10 cellular contexts compared by ENCODE assay signal in the genomic region with DNA sequence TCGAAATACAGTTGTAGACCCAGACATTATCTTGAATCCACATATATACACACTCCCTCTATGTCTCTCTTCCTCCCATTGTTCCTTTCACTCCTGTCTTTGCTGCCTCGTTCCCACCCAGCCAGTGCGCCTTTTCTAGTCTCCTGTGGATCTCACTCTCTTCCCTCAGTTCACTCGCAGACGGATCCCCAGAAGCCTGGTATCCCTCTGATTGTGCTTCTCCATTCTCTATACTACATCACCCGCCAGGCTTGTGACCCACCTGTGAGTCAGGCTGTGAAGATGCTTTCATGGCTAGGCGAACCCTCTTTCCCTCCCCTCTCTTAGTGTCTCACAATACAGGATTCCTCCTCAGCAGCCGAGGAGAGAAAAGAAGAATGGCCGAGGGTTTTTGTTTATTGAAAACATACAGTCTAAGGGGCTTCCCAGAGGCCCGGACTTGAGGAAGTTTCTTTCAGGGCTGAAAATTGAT. TPM values are rescaled to one million over a fixed set of nuclear protein-coding genes. Genes with fewer than 3 reads are reported as not detected.
DNase-seq lines count a peak whose midpoint lies in the region; ATAC-seq and TF ChIP-seq lines count a peak whose summit lies in the region.
"Had no signal": no experiment of that assay in that cellular context is flagged by ENCODE, and none has a peak within 500 bp of the region (broad histone marks: within the 10 kb centered on the region; RNA-seq: fewer than 3 reads in every experiment).

No MANE protein-coding gene starts in this region.

- no peaks in the 10 kb centered on the region for H3K27me3 ChIP-seq in Caco-2 (replicated peaks; ENCODE audit: control insufficient read depth, insufficient read depth, low read length)
- H3K27me3 ChIP-seq in KMS-11 (ENCODE audit: insufficient read depth, low read depth), result peaks cover 4% of the 10 kb centered on the region
- H3K27me3 ChIP-seq in effector memory CD4-positive, alpha-beta T cell (replicated peaks; ENCODE audit: control insufficient read depth, insufficient read depth, low read length, poor library complexity, severe bottlenecking), result no peaks in the 10 kb centered on the region

- H3K4me3 ChIP-seq in Caco-2 (ENCODE audit: low read depth, low read length), result peak overlapping the region; percentile 87
- H3K4me3 ChIP-seq in KMS-11 (IDR thresholded peaks at IDR 0.05; ENCODE audit: insufficient read depth, low read depth, low read length), result no peak overlapping the region
- H3K4me3 ChIP-seq in effector memory CD4-positive, alpha-beta T cell (ENCODE audit: insufficient read depth, low read depth, low read length, poor library complexity, severe bottlenecking), result no peak overlapping the region

- POLR2A ChIA-PET in Caco-2 (lab: Charles Lee), result interaction anchor here (1.0 kb wide), 1 partner anchor 44 kb away, joined by 3 read pairs; no protein-coding TSS in a partner anchor

- H3K79me2 ChIP-seq in KMS-11 (ENCODE audit: insufficient read depth, low read depth), result no peaks in the 10 kb centered on the region

- H4K20me1 ChIP-seq in KMS-11 (ENCODE audit: insufficient read depth), result no peaks in the 10 kb centered on the region

- H3K4me2 ChIP-seq in KMS-11, result peak overlapping the region; percentile 99

- ATAC-seq in natural killer cell, result no peak
- no peak for ATAC-seq in GM21367 (IDR thresholded peaks at IDR 0.05; ENCODE audit: unreplicated experiment)

- H3K36me3 Mint-ChIP-seq in Caco-2 (ENCODE audit: insufficient read depth, unreplicated experiment), result peaks cover 22% of the 10 kb centered on the region
- H3K36me3 Mint-ChIP-seq in brain, result peaks cover 15% of the 10 kb centered on the region
- no peaks in the 10 kb centered on the region for H3K36me3 Mint-ChIP-seq in natural killer cell

- H3K27ac Mint-ChIP-seq in Caco-2 (ENCODE audit: unreplicated experiment) (no peak overlapping the region), brain (peak overlapping the region; percentile 93 to 98 (median 94)), natural killer cell (peak overlapping the region in 1 of 2 donors; percentile 5)

- DNase-seq in Caco-2 (no peak), natural killer cell (no peak), cardiac septum (ENCODE audit: low spot score) (no peak), GM10266 (ENCODE audit: extremely low spot score) (no peak)
- DNase-seq in effector memory CD4-positive, alpha-beta T cell, result no peak

- TSS peak; percentile 12 for BruUV-seq in Caco-2 (replicated peaks; lab: Mats Ljungman, UMichigan)

- H3K27me3 Mint-ChIP-seq in Caco-2 (ENCODE audit: insufficient read depth, unreplicated experiment), result no peaks in the 10 kb centered on the region
- H3K27me3 Mint-ChIP-seq in brain, result peaks cover 6% of the 10 kb centered on the region
- no peaks in the 10 kb centered on the region for H3K27me3 Mint-ChIP-seq in natural killer cell (ENCODE audit: low read depth in 2 of 2)

- H3K4me1 ChIP-seq in Caco-2, result 0 out of 2 replicates have a peak, but pooled peaks cover 7% of the 10 kb centered on the region
- peaks cover 24% of the 10 kb centered on the region for H3K4me1 ChIP-seq in KMS-11 (ENCODE audit: low read depth, poor library complexity, severe bottlenecking)
- H3K4me1 ChIP-seq in effector memory CD4-positive, alpha-beta T cell (ENCODE audit: control insufficient read depth, insufficient read depth, low read length, poor library complexity, severe bottlenecking), result peaks cover 21% of the 10 kb centered on the region

- H3K27ac ChIP-seq in KMS-11, result no peak overlapping the region
- H3K27ac ChIP-seq in effector memory CD4-positive, alpha-beta T cell (ENCODE audit: insufficient read depth, low read length, poor library complexity, severe bottlenecking), result no peak overlapping the region

- peaks cover 2% of the 10 kb centered on the region; the same call in 1 of the 2 replicates for H3K36me3 ChIP-seq in Caco-2 (ENCODE audit: control insufficient read depth, insufficient read depth, low read length)
- no peaks in the 10 kb centered on the region for H3K36me3 ChIP-seq in KMS-11 (ENCODE audit: insufficient read depth)
- no peaks in the 10 kb centered on the region for H3K36me3 ChIP-seq in effector memory CD4-positive, alpha-beta T cell (ENCODE audit: control insufficient read depth, insufficient read depth, low read length)

- no peak overlapping the region; the same call in 1 of the 2 replicates for H2AFZ ChIP-seq in KMS-11 (ENCODE audit: low read depth)

- H3K4me3 Mint-ChIP-seq in Caco-2 (ENCODE audit: unreplicated experiment), result peak overlapping the region; percentile 47
- peak overlapping the region; percentile 86 to 91 (median 87) for H3K4me3 Mint-ChIP-seq in brain
- H3K4me3 Mint-ChIP-seq in natural killer cell, result peak overlapping the region; percentile 83

- intact Hi-C loops in Caco-2 (cut with micrococcal nuclease; ENCODE audit: unreplicated experiment) (loop anchor here (1.0 kb wide), 2 partner anchors 28 to 30 kb away; partner anchors contain the start of gene FDPS), natural killer cell (cut with micrococcal nuclease) (loop anchor here (2.0 kb wide), 2 partner anchors 30 to 44 kb away; partner anchors contain the start of gene FDPS), cardiac septum (cut with DNase I) (no loop called here)

- H3K9ac ChIP-seq in KMS-11, result no peak overlapping the region

- CTCF ChIA-PET in Caco-2 (lab: Charles Lee), result interaction anchor here (0.6 to 1.4 kb wide), 5 partner anchors 17 to 45 kb away, joined by 3 to 20 read pairs (median 4); partner anchors contain the start of genes FDPS and SCAMP3

- H3K9me3 Mint-ChIP-seq in Caco-2 (ENCODE audit: unreplicated experiment) (no peaks in the 10 kb centered on the region), brain (no peaks in the 10 kb centered on the region), natural killer cell (no peaks in the 10 kb centered on the region)

- H3K4me1 Mint-ChIP-seq in Caco-2 (ENCODE audit: low read depth, unreplicated experiment) (peaks cover 17% of the 10 kb centered on the region), brain (peaks cover 30% of the 10 kb centered on the region), natural killer cell (peaks cover 19 to 32% of the 10 kb centered on the region in 2 donors)

- TF ChIP-seq CTCF in Caco-2 (IDR thresholded peaks at IDR 0.05; ENCODE audit: insufficient read depth in 1 of 2, low read depth in 1 of 2, low read length in 1 of 2, severe bottlenecking in 1 of 2, unreplicated experiment in 1 of 2), result no peak
- 0 out of 2 replicates have a peak, but pooled peaks have one; percentile 23 for TF ChIP-seq CTCF in KMS-11 (conservative IDR thresholded peaks at IDR 0.05; ENCODE audit: low read depth, low read length)
- peak in 1 of 2 experiments; percentile 7 for TF ChIP-seq CTCF in brain (conservative IDR thresholded peaks at IDR 0.05)
- TF ChIP-seq CTCF in natural killer cell (IDR thresholded peaks at IDR 0.05), result no peak
- TF ChIP-seq CTCF in GM10266 (IDR thresholded peaks at IDR 0.05; ENCODE audit: control insufficient read depth, insufficient read depth, low read depth, missing control alignments), result no peak

- H3K9me3 ChIP-seq in Caco-2, result no peaks in the 10 kb centered on the region
- H3K9me3 ChIP-seq in effector memory CD4-positive, alpha-beta T cell (ENCODE audit: control insufficient read depth, low read length), result no peaks in the 10 kb centered on the region

RNA-seq across cellular contexts. Expression of gene HCN3, which starts 1.5 kb away (rescaled TPM):
- total RNA-seq in Caco-2 (2022) (8.0 and 8.8 TPM in 2 replicates), natural killer cell (1 to 10 TPM; 2.0 to 3.4 (median 2.6) TPM), cardiac septum (2.2 TPM)
- 22.3 TPM for polyA plus RNA-seq in brain (ENCODE audit: insufficient read depth, low read depth, low replicate concordance)

RNA-seq across cellular contexts. Expression of gene CLK2, which starts 5.4 kb away (rescaled TPM):
- total RNA-seq in Caco-2 (2022) (56.8 and 57.5 TPM in 2 replicates), natural killer cell (10 to 100 TPM; 70.4 to 97.5 (median 84.4) TPM), cardiac septum (24.7 TPM)
- polyA plus RNA-seq in brain (ENCODE audit: insufficient read depth, low read depth, low replicate concordance), result 29.7 TPM

RNA-seq across cellular contexts. Expression of gene SCAMP3, which starts 16.6 kb away (rescaled TPM):
- 53.4 and 55.9 TPM in 2 replicates for total RNA-seq in Caco-2 (2022)
- 118 TPM for polyA plus RNA-seq in brain (ENCODE audit: insufficient read depth, low read depth, low replicate concordance)
- total RNA-seq in natural killer cell, result 10 to 100 TPM; 59.7 to 72.1 (median 65.0) TPM
- total RNA-seq in cardiac septum, result 61.5 TPM

RNA-seq across cellular contexts. Expression of gene PKLR, which starts 22.5 kb away (rescaled TPM):
- total RNA-seq in Caco-2 (2022), result not detected in 2 replicates
- polyA plus RNA-seq in brain (ENCODE audit: insufficient read depth, low read depth, low replicate concordance), result 0.17 TPM
- under 1 TPM in 1 of 3 donors, not detected in 2; 0.12 TPM for total RNA-seq in natural killer cell
- not detected for total RNA-seq in cardiac septum
- total RNA-seq: aorta, mononuclear cell had no signal

RNA-seq across cellular contexts. Expression of gene ENTREP3, which starts 23.4 kb away (rescaled TPM):
- total RNA-seq in Caco-2 (2022), result 33.1 and 36.6 TPM in 2 replicates
- polyA plus RNA-seq in brain (ENCODE audit: insufficient read depth, low read depth, low replicate concordance), result 40.8 TPM
- 1 to 10 TPM; 6.9 to 10.0 (median 8.9) TPM for total RNA-seq in natural killer cell
- total RNA-seq in cardiac septum, result 15.5 TPM
